ENCODE assay signal across 9 cellular contexts in the genomic region with DNA sequence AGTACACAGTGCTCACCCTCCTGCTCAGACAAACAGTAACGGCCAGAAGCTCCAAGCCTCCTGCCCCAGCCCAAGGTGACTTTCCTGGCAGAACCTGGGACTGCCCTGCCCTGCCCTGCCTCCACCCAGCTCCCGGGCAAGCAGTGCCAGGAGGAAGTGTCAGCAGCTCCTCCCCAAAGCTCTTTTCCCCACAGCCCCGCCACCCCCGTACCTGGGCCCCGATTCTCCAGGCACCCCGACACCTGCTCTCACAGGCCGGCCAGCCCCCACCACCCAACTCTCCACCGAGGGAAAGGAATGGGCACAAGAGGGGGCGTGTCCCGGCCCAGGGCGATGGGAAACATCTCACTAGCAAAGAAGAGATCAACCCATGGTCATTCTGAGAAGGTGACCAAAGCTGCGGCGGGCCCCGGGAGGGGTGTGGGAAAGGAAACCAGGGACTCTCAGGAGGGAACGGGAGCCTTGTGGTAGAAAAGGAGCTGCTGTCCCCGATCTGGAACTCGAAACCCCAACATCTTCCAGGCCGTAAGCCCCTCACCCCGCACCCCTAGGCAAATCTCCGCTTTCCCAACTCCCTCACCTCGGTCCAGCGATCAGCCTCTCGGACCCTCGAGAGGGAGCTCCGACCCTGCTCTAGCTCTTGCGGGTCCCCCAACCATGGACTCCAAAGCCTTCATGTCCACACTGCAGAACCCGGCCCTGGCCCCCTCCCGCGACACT. TPM values are rescaled to one million over a fixed set of nuclear protein-coding genes. Genes with fewer than 3 reads are reported as not detected.
A peak's percentile ranks its signal among the peaks of the same experiment; 100 is the strongest.
DNase-seq lines count a peak whose midpoint lies in the region; ATAC-seq and TF ChIP-seq lines count a peak whose summit lies in the region.
"Had no signal": no experiment of that assay in that cellular context is flagged by ENCODE, and none has a peak within 500 bp of the region (broad histone marks: within the 10 kb centered on the region; RNA-seq: fewer than 3 reads in every experiment).

No MANE protein-coding gene starts in this region.

- DNase-seq in EL (peak; percentile 46), SJSA1 (ENCODE audit: low read depth in 1 of 2, low spot score in 2 of 2) (peak in 1 of 2 experiments; percentile 61), glutamatergic neuron (no peak), psoas muscle (peak; percentile 41 to 73), COR-L47 (lab: John Stamatoyannopoulos, UW) (no peak)
- DNase-seq in stimulated activated CD4-positive, alpha-beta T cell treated with anti-CD3 and anti-CD28 coated beads, Interleukin-15, amount 100 ng/mL, for 24 hours = no peak
- DNase-seq in activated CD4-positive, alpha-beta T cell treated with anti-CD3 and anti-CD28 coated beads, Interleukin-2, amount 50 U/mL, for 48 hours = no peak
- no peak for DNase-seq in activated CD8-positive, alpha-beta memory T cell treated with anti-CD3 and anti-CD28 coated beads, Interleukin-2, amount 10 ng/mL, durations not matched to agents 7 days and 5 days

- H3K36me3 ChIP-seq in SJSA1 (peaks cover 57% of the 10 kb centered on the region), psoas muscle (ENCODE audit: insufficient read depth in 1 of 2, low read depth in 1 of 2) (no peaks in the 10 kb centered on the region)

- peaks cover 94% of the 10 kb centered on the region for H3K4me1 ChIP-seq in SJSA1 (replicated peaks)
- peaks cover 84% of the 10 kb centered on the region for H3K4me1 ChIP-seq in psoas muscle

- peak overlapping the region; percentile 92 for H3K27ac ChIP-seq in SJSA1
- peak overlapping the region; percentile 93 for H3K27ac ChIP-seq in psoas muscle

- peak overlapping the region; percentile 75 for H3K27ac Mint-ChIP-seq in glutamatergic neuron (ENCODE audit: unreplicated experiment)
- no peak overlapping the region for H3K27ac Mint-ChIP-seq in activated CD8-positive, alpha-beta memory T cell treated with anti-CD3 and anti-CD28 coated beads, Interleukin-2, amount 10 ng/mL, durations not matched to agents 7 days and 5 days

- H3K4me3 ChIP-seq in SJSA1 (peak overlapping the region; percentile 99), psoas muscle (peak overlapping the region; percentile 78)

- H3K9me3 ChIP-seq in SJSA1 (replicated peaks) (no peaks in the 10 kb centered on the region), psoas muscle (no peaks in the 10 kb centered on the region)

- H3K9me3 Mint-ChIP-seq in glutamatergic neuron (ENCODE audit: unreplicated experiment) = peaks cover 24% of the 10 kb centered on the region
- no peaks in the 10 kb centered on the region for H3K9me3 Mint-ChIP-seq in activated CD8-positive, alpha-beta memory T cell treated with anti-CD3 and anti-CD28 coated beads, Interleukin-2, amount 10 ng/mL, durations not matched to agents 7 days and 5 days (ENCODE audit: low read depth)

- CTCF ChIA-PET in activated CD8-positive, alpha-beta memory T cell treated with anti-CD3 and anti-CD28 coated beads, Interleukin-2, amount 10 ng/mL, durations not matched to agents 7 days and 5 days (lab: Charles Lee) = interaction anchor here (1.9 kb wide), 1 partner anchor 17 kb away, joined by 11 read pairs; no protein-coding TSS in a partner anchor

- no peaks in the 10 kb centered on the region for H3K36me3 Mint-ChIP-seq in glutamatergic neuron (ENCODE audit: unreplicated experiment)
- H3K36me3 Mint-ChIP-seq in activated CD8-positive, alpha-beta memory T cell treated with anti-CD3 and anti-CD28 coated beads, Interleukin-2, amount 10 ng/mL, durations not matched to agents 7 days and 5 days = no peaks in the 10 kb centered on the region

- peaks cover 28% of the 10 kb centered on the region for H3K27me3 Mint-ChIP-seq in glutamatergic neuron (ENCODE audit: unreplicated experiment)
- peaks cover 59% of the 10 kb centered on the region for H3K27me3 Mint-ChIP-seq in activated CD8-positive, alpha-beta memory T cell treated with anti-CD3 and anti-CD28 coated beads, Interleukin-2, amount 10 ng/mL, durations not matched to agents 7 days and 5 days

- peak overlapping the region; percentile 84 for H3K4me3 Mint-ChIP-seq in glutamatergic neuron (ENCODE audit: unreplicated experiment)
- H3K4me3 Mint-ChIP-seq in activated CD8-positive, alpha-beta memory T cell treated with anti-CD3 and anti-CD28 coated beads, Interleukin-2, amount 10 ng/mL, durations not matched to agents 7 days and 5 days = no peak overlapping the region

- WGBS in psoas muscle, 3 donors = 5 to 16% (median 5%) methylated on average over 24 to 29 of the region's 29 CpGs

- no peak for TF ChIP-seq CTCF in glutamatergic neuron (IDR thresholded peaks at IDR 0.05; ENCODE audit: partially characterized antibody, unreplicated experiment)
- TF ChIP-seq CTCF in psoas muscle (IDR thresholded peaks at IDR 0.05) = no peak

- peaks cover 43% of the 10 kb centered on the region for H3K4me1 Mint-ChIP-seq in glutamatergic neuron (ENCODE audit: low read depth, unreplicated experiment)
- no peaks in the 10 kb centered on the region for H3K4me1 Mint-ChIP-seq in activated CD8-positive, alpha-beta memory T cell treated with anti-CD3 and anti-CD28 coated beads, Interleukin-2, amount 10 ng/mL, durations not matched to agents 7 days and 5 days

- H3K27me3 ChIP-seq in SJSA1 (replicated peaks) = no peaks in the 10 kb centered on the region
- no peaks in the 10 kb centered on the region for H3K27me3 ChIP-seq in psoas muscle (ENCODE audit: insufficient read depth in 3 of 3, low read length in 2 of 3)

- intact Hi-C loops in psoas muscle (cut with DNase I) = loop anchor here in 1 of 2 donors (2.0 kb wide), 1 partner anchor 15 kb away; no protein-coding TSS in a partner anchor

- peak; percentile 9 to 23 (median 20) for ATAC-seq in psoas muscle
- no peak for ATAC-seq in activated CD8-positive, alpha-beta memory T cell treated with anti-CD3 and anti-CD28 coated beads, Interleukin-2, amount 10 ng/mL, durations not matched to agents 7 days and 5 days

RNA-seq across cellular contexts. Expression of a gene that starts 1.2 kb away (rescaled TPM):
- total RNA-seq in SJSA1 (2014; rRNA removed; shearing (Covaris generic)) = 86.6 and 93.5 TPM in 2 replicates
- total RNA-seq in glutamatergic neuron (ENCODE audit: unreplicated experiment) (212 TPM), psoas muscle (100 to 1,000 TPM in 2 of 4 donors, 10 to 100 TPM in 2; 61.8 to 108 (median 90.1) TPM)
- polyA plus RNA-seq in psoas muscle = 10 to 100 TPM; 66.3 to 90.7 (median 78.7) TPM
- total RNA-seq in activated CD8-positive, alpha-beta memory T cell treated with anti-CD3 and anti-CD28 coated beads, Interleukin-2, amount 10 ng/mL, durations not matched to agents 7 days and 5 days = under 1 TPM in 1 of 2 experiments, not detected in 1; 0.19 TPM

RNA-seq across cellular contexts. Expression of a gene that starts 31.5 kb away (rescaled TPM):
- not detected in 2 replicates for total RNA-seq in SJSA1 (2014; rRNA removed; shearing (Covaris generic))
- total RNA-seq in glutamatergic neuron (ENCODE audit: unreplicated experiment) (not detected), psoas muscle (1 to 10 TPM in 2 of 4 donors, not detected in 2; 1.2 to 3.9 TPM)
- polyA plus RNA-seq in psoas muscle = 1 to 10 TPM in 1 of 3 donors, under 1 TPM in 2; 0.03 to 2.5 (median 0.25) TPM
- not detected for total RNA-seq in activated CD8-positive, alpha-beta memory T cell treated with anti-CD3 and anti-CD28 coated beads, Interleukin-2, amount 10 ng/mL, durations not matched to agents 7 days and 5 days
- total RNA-seq: dermis microvascular lymphatic vessel endothelial cell had no signal

RNA-seq across cellular contexts. Expression of a gene that starts 43.3 kb away (rescaled TPM):
- not detected in 2 replicates for total RNA-seq in SJSA1 (2014; rRNA removed; shearing (Covaris generic))
- total RNA-seq in glutamatergic neuron (ENCODE audit: unreplicated experiment) = not detected
- total RNA-seq in psoas muscle = 1 to 10 TPM in 1 of 4 donors, not detected in 3; 2.4 TPM
- polyA plus RNA-seq in psoas muscle = 1 to 10 TPM in 1 of 3 donors, under 1 TPM in 2; 0.14 to 1.6 (median 0.63) TPM
- total RNA-seq in activated CD8-positive, alpha-beta memory T cell treated with anti-CD3 and anti-CD28 coated beads, Interleukin-2, amount 10 ng/mL, durations not matched to agents 7 days and 5 days = not detected
- total RNA-seq: dermis microvascular lymphatic vessel endothelial cell had no signal

Comparison
In these comparisons a context has a peak if more than half of its experiments do, and no peak if none do; other contexts are left out.
1. DNase-seq: peak in EL (single experiment) and psoas muscle (2 of 2); none in glutamatergic neuron (single experiment), stimulated activated CD4-positive, alpha-beta T cell treated with anti-CD3 and anti-CD28 coated beads, Interleukin-15, amount 100 ng/mL, for 24 hours (single experiment), activated CD4-positive, alpha-beta T cell treated with anti-CD3 and anti-CD28 coated beads, Interleukin-2, amount 50 U/mL, for 48 hours (0 of 2), COR-L47 (single experiment) and activated CD8-positive, alpha-beta memory T cell treated with anti-CD3 and anti-CD28 coated beads, Interleukin-2, amount 10 ng/mL, durations not matched to agents 7 days and 5 days (single experiment).
2. RNA of a gene that starts 1.2 kb away (total RNA-seq): 212 TPM in glutamatergic neuron (single experiment), 61.8 to 108 TPM in psoas muscle and 86.6 to 93.5 TPM in SJSA1; 0.19 TPM in activated CD8-positive, alpha-beta memory T cell treated with anti-CD3 and anti-CD28 coated beads, Interleukin-2, amount 10 ng/mL, durations not matched to agents 7 days and 5 days; every median in the first group is over 10 times any median in the second.